Comparison of ENCODE assay signal across 19 cellular contexts in genomic region chr14:29321646-29322045, GRCh38.
A peak's percentile ranks its signal among the peaks of the same experiment; 100 is the strongest.
DNase-seq lines count a peak whose midpoint lies in the region; ATAC-seq, FAIRE-seq and TF ChIP-seq lines count a peak whose summit lies in the region.
"Had no signal": no experiment of that assay in that cellular context is flagged by ENCODE, and none has a peak within 500 bp of the region (broad histone marks: within the 10 kb centered on the region; RNA-seq: fewer than 3 reads in every experiment).

No MANE protein-coding gene starts in this region.

- H2BK15ac ChIP-seq in mesenchymal stem cell (ENCODE audit: low read depth, poor library complexity, severe bottlenecking), result no peak overlapping the region

- no peaks in the 10 kb centered on the region for H3K36me3 ChIP-seq in endodermal cell (ENCODE audit: control insufficient read depth, insufficient read depth, low read length)
- no peaks in the 10 kb centered on the region for H3K36me3 ChIP-seq in mesenchymal stem cell (ENCODE audit: control insufficient read depth in 1 of 2, insufficient read depth in 2 of 2, low read depth in 1 of 2, low read length in 2 of 2)
- H3K36me3 ChIP-seq: BLaER1, thyroid gland had no signal

- H3K9me3 ChIP-seq in endodermal cell (ENCODE audit: control insufficient read depth, low read length) (no peaks in the 10 kb centered on the region), mesenchymal stem cell (ENCODE audit: control insufficient read depth, low read length) (no peaks in the 10 kb centered on the region)
- H3K9me3 ChIP-seq: BLaER1, thyroid gland had no signal

- peak overlapping the region; percentile 26 for H3K27ac Mint-ChIP-seq in endodermal cell
- H3K27ac Mint-ChIP-seq: WTC11 had no signal

- no peak overlapping the region for H2BK120ac ChIP-seq in mesenchymal stem cell (ENCODE audit: low read depth, low read length)

- TF ChIP-seq CTCF in AG10803 (conservative IDR thresholded peaks at IDR 0.05; ENCODE audit: low read length), result no peak
- no peak for TF ChIP-seq CTCF in endodermal cell (conservative IDR thresholded peaks at IDR 0.05)

- H3K4me2 ChIP-seq in mesenchymal stem cell (ENCODE audit: low read length, poor library complexity, severe bottlenecking), result no peak overlapping the region
- H3K4me2 ChIP-seq: BLaER1, PC-9 had no signal

- ATAC-seq in GM21825 (IDR thresholded peaks at IDR 0.05; ENCODE audit: unreplicated experiment), result no peak
- ATAC-seq: WTC11 had no signal

- H3K27me3 ChIP-seq in endodermal cell (ENCODE audit: control insufficient read depth, insufficient read depth, low read length, poor library complexity, severe bottlenecking), result no peaks in the 10 kb centered on the region
- H3K27me3 ChIP-seq in mesenchymal stem cell (ENCODE audit: control insufficient read depth in 1 of 2, insufficient read depth in 1 of 2, low read length in 2 of 2), result no peaks in the 10 kb centered on the region
- H3K27me3 ChIP-seq: BLaER1, thyroid gland had no signal

- H3K4me3 Mint-ChIP-seq in endodermal cell, result no peak overlapping the region
- H3K4me3 Mint-ChIP-seq: WTC11 had no signal

- H2AK5ac ChIP-seq in mesenchymal stem cell (ENCODE audit: low read length, severe bottlenecking), result no peak overlapping the region

- H3K27ac ChIP-seq in endodermal cell (ENCODE audit: low read depth, low read length), result no peak overlapping the region
- H3K27ac ChIP-seq in mesenchymal stem cell (ENCODE audit: low read length, poor library complexity, severe bottlenecking), result no peak overlapping the region
- H3K27ac ChIP-seq: BLaER1, PC-9, thyroid gland had no signal

- no peaks in the 10 kb centered on the region for H3K36me3 Mint-ChIP-seq in endodermal cell (ENCODE audit: low read depth)
- H3K36me3 Mint-ChIP-seq: WTC11 had no signal

- no peak overlapping the region for H3K4ac ChIP-seq in mesenchymal stem cell (ENCODE audit: low read depth in 1 of 2, low read length in 2 of 2)

- no peaks in the 10 kb centered on the region for H3K79me1 ChIP-seq in mesenchymal stem cell (replicated peaks; ENCODE audit: low read length, poor library complexity, severe bottlenecking)

- no peaks in the 10 kb centered on the region for H3K27me3 Mint-ChIP-seq in endodermal cell (ENCODE audit: insufficient read depth)

- FAIRE-seq in HTR-8/SVneo (lab: Jason Lieb, UNC), result peak; percentile 85
- FAIRE-seq: islet of Langerhans had no signal

- no peak overlapping the region for H2BK12ac ChIP-seq in mesenchymal stem cell (ENCODE audit: low read length in 2 of 2)

- H3K9ac ChIP-seq in endodermal cell (ENCODE audit: extremely low read depth, low read length, poor library complexity, severe bottlenecking) (no peak overlapping the region), mesenchymal stem cell (ENCODE audit: low read length) (no peak overlapping the region)
- H3K9ac ChIP-seq: BLaER1 had no signal

- H3K18ac ChIP-seq in mesenchymal stem cell (ENCODE audit: low read depth in 1 of 2, low read length in 2 of 2), result no peak overlapping the region

- H3K4me3 ChIP-seq in AG10803 (ENCODE audit: low read length) (no peak overlapping the region), endodermal cell (ENCODE audit: low read length) (no peak overlapping the region), mesenchymal stem cell (ENCODE audit: insufficient read depth in 1 of 2, low read depth in 1 of 2, low read length in 2 of 2) (no peak overlapping the region)
- H3K4me3 ChIP-seq: BLaER1, PC-9, thyroid gland had no signal

- no peak overlapping the region for H4K91ac ChIP-seq in mesenchymal stem cell (ENCODE audit: low read length)

- no peaks in the 10 kb centered on the region for H3K4me1 Mint-ChIP-seq in endodermal cell
- H3K4me1 Mint-ChIP-seq: WTC11 had no signal

- peaks cover 3% of the 10 kb centered on the region for H3K9me3 Mint-ChIP-seq in endodermal cell

- intact Hi-C loops in cardiac septum (cut with DNase I), result no loop called here

- H3K23ac ChIP-seq in mesenchymal stem cell (ENCODE audit: low read length in 2 of 2), result no peak overlapping the region

- no peak overlapping the region for H3K14ac ChIP-seq in mesenchymal stem cell (ENCODE audit: low read length in 2 of 2)

- H2BK5ac ChIP-seq in mesenchymal stem cell (ENCODE audit: low read depth, low read length, poor library complexity, severe bottlenecking), result no peak overlapping the region

- H3K4me1 ChIP-seq in endodermal cell (ENCODE audit: control insufficient read depth, insufficient read depth, low read length) (no peaks in the 10 kb centered on the region), mesenchymal stem cell (ENCODE audit: control insufficient read depth, insufficient read depth, low read depth, low read length) (no peaks in the 10 kb centered on the region)
- H3K4me1 ChIP-seq: BLaER1, thyroid gland had no signal

- no peak overlapping the region for H4K8ac ChIP-seq in mesenchymal stem cell (ENCODE audit: low read length)

- no peak overlapping the region for H2AFZ ChIP-seq in mesenchymal stem cell (ENCODE audit: low read depth, low read length)
- H2AFZ ChIP-seq: PC-9 had no signal

- DNase-seq in AG10803 (ENCODE audit: low read depth), result peak; percentile 31
- DNase-seq in HTR-8/SVneo (ENCODE audit: insufficient read length, low spot score), result peak; percentile 5
- no peak for DNase-seq in endodermal cell
- DNase-seq in mesenchymal stem cell, result peak; percentile 19
- DNase-seq in HuH-7 (ENCODE audit: low spot score), result no peak
- DNase-seq in cardiac septum (ENCODE audit: low spot score), result no peak
- no peak for DNase-seq in NCI-H510A (lab: John Stamatoyannopoulos, UW)
- DNase-seq: activated CD8-positive, alpha-beta memory T cell treated with anti-CD3 and anti-CD28 coated beads for 24 hours; aorta; midbrain; NCI-H1694; NCI-H510A treated with DMSO at 0.1 percent for 48 hours; PC-9; stimulated activated CD4-positive, alpha-beta T cell treated with anti-CD3 and anti-CD28 coated beads, Interleukin-4, amount 100 ng/mL, for 24 hours; thyroid gland had no signal

Comparison
In these comparisons a context has a peak if more than half of its experiments do, and no peak if none do; other contexts are left out.
1. DNase-seq: peak in AG10803 (single experiment), HTR-8/SVneo (single experiment) and mesenchymal stem cell (single experiment); none in endodermal cell (single experiment), HuH-7 (single experiment), cardiac septum (single experiment) and NCI-H510A (single experiment).